2 cellular contexts compared by ENCODE assay signal in the genomic region with DNA sequence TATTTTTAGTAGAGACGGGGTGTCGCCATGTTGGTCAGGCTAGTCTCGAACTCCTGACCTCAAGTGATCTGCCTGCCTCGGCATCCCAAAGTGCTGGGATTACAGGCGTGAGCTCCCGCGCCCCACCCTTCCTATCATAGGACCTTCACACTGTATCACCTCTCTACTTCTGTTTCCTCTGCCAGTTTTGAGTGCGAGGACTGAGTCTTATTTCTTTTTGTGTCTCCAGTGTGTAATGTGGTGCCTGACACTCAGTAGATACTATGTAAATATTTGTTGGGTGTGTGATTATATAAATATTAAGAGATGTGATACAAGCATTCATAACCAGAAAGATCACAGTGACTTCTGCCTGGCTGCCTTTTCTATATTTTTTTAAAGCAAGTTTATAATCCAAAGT.
TF ChIP-seq lines count a peak whose summit lies in the region.

No MANE protein-coding gene starts in this region.

TF ChIP-seq in SK-N-SH, 30 proteins besides CTCF, POLR2A, EP300 and RAD21 (continued from another document):
- TF ChIP-seq YY1 (IDR thresholded peaks at IDR 0.05; ENCODE audit: low read depth) (no peak), FOXJ3 (CRISPR knock-in tag; IDR thresholded peaks at IDR 0.05) (no peak), SIN3A (IDR thresholded peaks at IDR 0.05; ENCODE audit: borderline replicate concordance, low read depth, low read length) (no peak), FOSL2 (IDR thresholded peaks at IDR 0.05; ENCODE audit: borderline replicate concordance, low read depth) (no peak), TAF1 (IDR thresholded peaks at IDR 0.05; ENCODE audit: borderline replicate concordance, low read depth, low read length) (no peak), POLR2AphosphoS5 (IDR thresholded peaks at IDR 0.05; ENCODE audit: low read depth, low read length) (no peak), MXI1 (IDR thresholded peaks at IDR 0.05; ENCODE audit: low read depth, low read length) (no peak), TEAD4 (IDR thresholded peaks at IDR 0.05; ENCODE audit: borderline replicate concordance, insufficient read depth) (no peak), RCOR1 (IDR thresholded peaks at IDR 0.05; ENCODE audit: low read length) (no peak), FOXM1 (IDR thresholded peaks at IDR 0.05; ENCODE audit: low read depth) (no peak)
- TF ChIP-seq, protein P1, sequence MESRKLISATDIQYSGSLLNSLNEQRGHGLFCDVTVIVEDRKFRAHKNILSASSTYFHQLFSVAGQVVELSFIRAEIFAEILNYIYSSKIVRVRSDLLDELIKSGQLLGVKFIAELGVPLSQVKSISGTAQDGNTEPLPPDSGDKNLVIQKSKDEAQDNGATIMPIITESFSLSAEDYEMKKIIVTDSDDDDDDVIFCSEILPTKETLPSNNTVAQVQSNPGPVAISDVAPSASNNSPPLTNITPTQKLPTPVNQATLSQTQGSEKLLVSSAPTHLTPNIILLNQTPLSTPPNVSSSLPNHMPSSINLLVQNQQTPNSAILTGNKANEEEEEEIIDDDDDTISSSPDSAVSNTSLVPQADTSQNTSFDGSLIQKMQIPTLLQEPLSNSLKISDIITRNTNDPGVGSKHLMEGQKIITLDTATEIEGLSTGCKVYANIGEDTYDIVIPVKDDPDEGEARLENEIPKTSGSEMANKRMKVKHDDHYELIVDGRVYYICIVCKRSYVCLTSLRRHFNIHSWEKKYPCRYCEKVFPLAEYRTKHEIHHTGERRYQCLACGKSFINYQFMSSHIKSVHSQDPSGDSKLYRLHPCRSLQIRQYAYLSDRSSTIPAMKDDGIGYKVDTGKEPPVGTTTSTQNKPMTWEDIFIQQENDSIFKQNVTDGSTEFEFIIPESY (IDR thresholded peaks at IDR 0.05; ENCODE audit: borderline replicate concordance, low read depth): no peak
- TF ChIP-seq, protein P2, sequence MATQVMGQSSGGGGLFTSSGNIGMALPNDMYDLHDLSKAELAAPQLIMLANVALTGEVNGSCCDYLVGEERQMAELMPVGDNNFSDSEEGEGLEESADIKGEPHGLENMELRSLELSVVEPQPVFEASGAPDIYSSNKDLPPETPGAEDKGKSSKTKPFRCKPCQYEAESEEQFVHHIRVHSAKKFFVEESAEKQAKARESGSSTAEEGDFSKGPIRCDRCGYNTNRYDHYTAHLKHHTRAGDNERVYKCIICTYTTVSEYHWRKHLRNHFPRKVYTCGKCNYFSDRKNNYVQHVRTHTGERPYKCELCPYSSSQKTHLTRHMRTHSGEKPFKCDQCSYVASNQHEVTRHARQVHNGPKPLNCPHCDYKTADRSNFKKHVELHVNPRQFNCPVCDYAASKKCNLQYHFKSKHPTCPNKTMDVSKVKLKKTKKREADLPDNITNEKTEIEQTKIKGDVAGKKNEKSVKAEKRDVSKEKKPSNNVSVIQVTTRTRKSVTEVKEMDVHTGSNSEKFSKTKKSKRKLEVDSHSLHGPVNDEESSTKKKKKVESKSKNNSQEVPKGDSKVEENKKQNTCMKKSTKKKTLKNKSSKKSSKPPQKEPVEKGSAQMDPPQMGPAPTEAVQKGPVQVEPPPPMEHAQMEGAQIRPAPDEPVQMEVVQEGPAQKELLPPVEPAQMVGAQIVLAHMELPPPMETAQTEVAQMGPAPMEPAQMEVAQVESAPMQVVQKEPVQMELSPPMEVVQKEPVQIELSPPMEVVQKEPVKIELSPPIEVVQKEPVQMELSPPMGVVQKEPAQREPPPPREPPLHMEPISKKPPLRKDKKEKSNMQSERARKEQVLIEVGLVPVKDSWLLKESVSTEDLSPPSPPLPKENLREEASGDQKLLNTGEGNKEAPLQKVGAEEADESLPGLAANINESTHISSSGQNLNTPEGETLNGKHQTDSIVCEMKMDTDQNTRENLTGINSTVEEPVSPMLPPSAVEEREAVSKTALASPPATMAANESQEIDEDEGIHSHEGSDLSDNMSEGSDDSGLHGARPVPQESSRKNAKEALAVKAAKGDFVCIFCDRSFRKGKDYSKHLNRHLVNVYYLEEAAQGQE (IDR thresholded peaks at IDR 0.05; ENCODE audit: low read depth, low read length): no peak
- TF ChIP-seq, protein P3, sequence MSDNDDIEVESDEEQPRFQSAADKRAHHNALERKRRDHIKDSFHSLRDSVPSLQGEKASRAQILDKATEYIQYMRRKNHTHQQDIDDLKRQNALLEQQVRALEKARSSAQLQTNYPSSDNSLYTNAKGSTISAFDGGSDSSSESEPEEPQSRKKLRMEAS (IDR thresholded peaks at IDR 0.05; ENCODE audit: low read depth): no peak
- TF ChIP-seq, protein P4, sequence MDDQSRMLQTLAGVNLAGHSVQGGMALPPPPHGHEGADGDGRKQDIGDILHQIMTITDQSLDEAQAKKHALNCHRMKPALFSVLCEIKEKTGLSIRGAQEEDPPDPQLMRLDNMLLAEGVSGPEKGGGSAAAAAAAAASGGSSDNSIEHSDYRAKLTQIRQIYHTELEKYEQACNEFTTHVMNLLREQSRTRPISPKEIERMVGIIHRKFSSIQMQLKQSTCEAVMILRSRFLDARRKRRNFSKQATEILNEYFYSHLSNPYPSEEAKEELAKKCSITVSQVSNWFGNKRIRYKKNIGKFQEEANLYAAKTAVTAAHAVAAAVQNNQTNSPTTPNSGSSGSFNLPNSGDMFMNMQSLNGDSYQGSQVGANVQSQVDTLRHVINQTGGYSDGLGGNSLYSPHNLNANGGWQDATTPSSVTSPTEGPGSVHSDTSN (IDR thresholded peaks at IDR 0.05): no peak
TF ChIP-seq in SK-N-SH: peak in this region for 0.

TF ChIP-seq in SK-N-SH treated with all-trans-retinoic acid at 6 μM for 48 hours, 23 proteins besides CTCF, POLR2A, EP300 and RAD21 (continued from another document):
- TF ChIP-seq, protein P5, sequence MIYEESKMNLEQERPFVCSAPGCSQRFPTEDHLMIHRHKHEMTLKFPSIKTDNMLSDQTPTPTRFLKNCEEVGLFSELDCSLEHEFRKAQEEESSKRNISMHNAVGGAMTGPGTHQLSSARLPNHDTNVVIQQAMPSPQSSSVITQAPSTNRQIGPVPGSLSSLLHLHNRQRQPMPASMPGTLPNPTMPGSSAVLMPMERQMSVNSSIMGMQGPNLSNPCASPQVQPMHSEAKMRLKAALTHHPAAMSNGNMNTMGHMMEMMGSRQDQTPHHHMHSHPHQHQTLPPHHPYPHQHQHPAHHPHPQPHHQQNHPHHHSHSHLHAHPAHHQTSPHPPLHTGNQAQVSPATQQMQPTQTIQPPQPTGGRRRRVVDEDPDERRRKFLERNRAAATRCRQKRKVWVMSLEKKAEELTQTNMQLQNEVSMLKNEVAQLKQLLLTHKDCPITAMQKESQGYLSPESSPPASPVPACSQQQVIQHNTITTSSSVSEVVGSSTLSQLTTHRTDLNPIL (CRISPR knock-in tag; IDR thresholded peaks at IDR 0.05; ENCODE audit: low read depth): no peak
- no peak for TF ChIP-seq SNAI2 (CRISPR knock-in tag; IDR thresholded peaks at IDR 0.05)
- TF ChIP-seq, protein P6, sequence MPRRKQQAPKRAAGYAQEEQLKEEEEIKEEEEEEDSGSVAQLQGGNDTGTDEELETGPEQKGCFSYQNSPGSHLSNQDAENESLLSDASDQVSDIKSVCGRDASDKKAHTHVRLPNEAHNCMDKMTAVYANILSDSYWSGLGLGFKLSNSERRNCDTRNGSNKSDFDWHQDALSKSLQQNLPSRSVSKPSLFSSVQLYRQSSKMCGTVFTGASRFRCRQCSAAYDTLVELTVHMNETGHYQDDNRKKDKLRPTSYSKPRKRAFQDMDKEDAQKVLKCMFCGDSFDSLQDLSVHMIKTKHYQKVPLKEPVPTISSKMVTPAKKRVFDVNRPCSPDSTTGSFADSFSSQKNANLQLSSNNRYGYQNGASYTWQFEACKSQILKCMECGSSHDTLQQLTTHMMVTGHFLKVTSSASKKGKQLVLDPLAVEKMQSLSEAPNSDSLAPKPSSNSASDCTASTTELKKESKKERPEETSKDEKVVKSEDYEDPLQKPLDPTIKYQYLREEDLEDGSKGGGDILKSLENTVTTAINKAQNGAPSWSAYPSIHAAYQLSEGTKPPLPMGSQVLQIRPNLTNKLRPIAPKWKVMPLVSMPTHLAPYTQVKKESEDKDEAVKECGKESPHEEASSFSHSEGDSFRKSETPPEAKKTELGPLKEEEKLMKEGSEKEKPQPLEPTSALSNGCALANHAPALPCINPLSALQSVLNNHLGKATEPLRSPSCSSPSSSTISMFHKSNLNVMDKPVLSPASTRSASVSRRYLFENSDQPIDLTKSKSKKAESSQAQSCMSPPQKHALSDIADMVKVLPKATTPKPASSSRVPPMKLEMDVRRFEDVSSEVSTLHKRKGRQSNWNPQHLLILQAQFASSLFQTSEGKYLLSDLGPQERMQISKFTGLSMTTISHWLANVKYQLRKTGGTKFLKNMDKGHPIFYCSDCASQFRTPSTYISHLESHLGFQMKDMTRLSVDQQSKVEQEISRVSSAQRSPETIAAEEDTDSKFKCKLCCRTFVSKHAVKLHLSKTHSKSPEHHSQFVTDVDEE (CRISPR knock-in tag; IDR thresholded peaks at IDR 0.05): no peak
- no peak for TF ChIP-seq TOX (CRISPR knock-in tag; IDR thresholded peaks at IDR 0.05; ENCODE audit: borderline replicate concordance)
- TF ChIP-seq PPARA (CRISPR knock-in tag; IDR thresholded peaks at IDR 0.05; ENCODE audit: borderline replicate concordance): no peak
- TF ChIP-seq TCF4 (CRISPR knock-in tag; IDR thresholded peaks at IDR 0.05; ENCODE audit: borderline replicate concordance): no peak
- TF ChIP-seq ZC3H10 (CRISPR knock-in tag; IDR thresholded peaks at IDR 0.05): no peak
- TF ChIP-seq, protein P7, sequence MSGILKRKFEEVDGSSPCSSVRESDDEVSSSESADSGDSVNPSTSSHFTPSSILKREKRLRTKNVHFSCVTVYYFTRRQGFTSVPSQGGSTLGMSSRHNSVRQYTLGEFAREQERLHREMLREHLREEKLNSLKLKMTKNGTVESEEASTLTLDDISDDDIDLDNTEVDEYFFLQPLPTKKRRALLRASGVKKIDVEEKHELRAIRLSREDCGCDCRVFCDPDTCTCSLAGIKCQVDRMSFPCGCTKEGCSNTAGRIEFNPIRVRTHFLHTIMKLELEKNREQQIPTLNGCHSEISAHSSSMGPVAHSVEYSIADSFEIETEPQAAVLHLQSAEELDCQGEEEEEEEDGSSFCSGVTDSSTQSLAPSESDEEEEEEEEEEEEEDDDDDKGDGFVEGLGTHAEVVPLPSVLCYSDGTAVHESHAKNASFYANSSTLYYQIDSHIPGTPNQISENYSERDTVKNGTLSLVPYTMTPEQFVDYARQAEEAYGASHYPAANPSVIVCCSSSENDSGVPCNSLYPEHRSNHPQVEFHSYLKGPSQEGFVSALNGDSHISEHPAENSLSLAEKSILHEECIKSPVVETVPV (CRISPR knock-in tag; IDR thresholded peaks at IDR 0.05): no peak
- no peak for TF ChIP-seq ESRRG (CRISPR knock-in tag; IDR thresholded peaks at IDR 0.05)
- TF ChIP-seq, protein P8, sequence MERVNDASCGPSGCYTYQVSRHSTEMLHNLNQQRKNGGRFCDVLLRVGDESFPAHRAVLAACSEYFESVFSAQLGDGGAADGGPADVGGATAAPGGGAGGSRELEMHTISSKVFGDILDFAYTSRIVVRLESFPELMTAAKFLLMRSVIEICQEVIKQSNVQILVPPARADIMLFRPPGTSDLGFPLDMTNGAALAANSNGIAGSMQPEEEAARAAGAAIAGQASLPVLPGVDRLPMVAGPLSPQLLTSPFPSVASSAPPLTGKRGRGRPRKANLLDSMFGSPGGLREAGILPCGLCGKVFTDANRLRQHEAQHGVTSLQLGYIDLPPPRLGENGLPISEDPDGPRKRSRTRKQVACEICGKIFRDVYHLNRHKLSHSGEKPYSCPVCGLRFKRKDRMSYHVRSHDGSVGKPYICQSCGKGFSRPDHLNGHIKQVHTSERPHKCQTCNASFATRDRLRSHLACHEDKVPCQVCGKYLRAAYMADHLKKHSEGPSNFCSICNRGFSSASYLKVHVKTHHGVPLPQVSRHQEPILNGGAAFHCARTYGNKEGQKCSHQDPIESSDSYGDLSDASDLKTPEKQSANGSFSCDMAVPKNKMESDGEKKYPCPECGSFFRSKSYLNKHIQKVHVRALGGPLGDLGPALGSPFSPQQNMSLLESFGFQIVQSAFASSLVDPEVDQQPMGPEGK (CRISPR knock-in tag; IDR thresholded peaks at IDR 0.05; ENCODE audit: borderline replicate concordance): no peak
- no peak for TF ChIP-seq GLIS3 (CRISPR knock-in tag; IDR thresholded peaks at IDR 0.05)
- no peak for TF ChIP-seq RARB (CRISPR knock-in tag; IDR thresholded peaks at IDR 0.05)
- TF ChIP-seq ARNTL (CRISPR knock-in tag; IDR thresholded peaks at IDR 0.05; ENCODE audit: borderline replicate concordance, low read depth): no peak
- TF ChIP-seq BACH2 (CRISPR knock-in tag; IDR thresholded peaks at IDR 0.05; ENCODE audit: borderline replicate concordance): no peak
- TF ChIP-seq ZFP30 (CRISPR knock-in tag; IDR thresholded peaks at IDR 0.05): no peak
- no peak for TF ChIP-seq CSDC2 (CRISPR knock-in tag; IDR thresholded peaks at IDR 0.05)
TF ChIP-seq in SK-N-SH treated with all-trans-retinoic acid at 6 μM for 48 hours: peak in this region for 0.
